ENCODE assay signal across 18 cellular contexts in the genomic region with DNA sequence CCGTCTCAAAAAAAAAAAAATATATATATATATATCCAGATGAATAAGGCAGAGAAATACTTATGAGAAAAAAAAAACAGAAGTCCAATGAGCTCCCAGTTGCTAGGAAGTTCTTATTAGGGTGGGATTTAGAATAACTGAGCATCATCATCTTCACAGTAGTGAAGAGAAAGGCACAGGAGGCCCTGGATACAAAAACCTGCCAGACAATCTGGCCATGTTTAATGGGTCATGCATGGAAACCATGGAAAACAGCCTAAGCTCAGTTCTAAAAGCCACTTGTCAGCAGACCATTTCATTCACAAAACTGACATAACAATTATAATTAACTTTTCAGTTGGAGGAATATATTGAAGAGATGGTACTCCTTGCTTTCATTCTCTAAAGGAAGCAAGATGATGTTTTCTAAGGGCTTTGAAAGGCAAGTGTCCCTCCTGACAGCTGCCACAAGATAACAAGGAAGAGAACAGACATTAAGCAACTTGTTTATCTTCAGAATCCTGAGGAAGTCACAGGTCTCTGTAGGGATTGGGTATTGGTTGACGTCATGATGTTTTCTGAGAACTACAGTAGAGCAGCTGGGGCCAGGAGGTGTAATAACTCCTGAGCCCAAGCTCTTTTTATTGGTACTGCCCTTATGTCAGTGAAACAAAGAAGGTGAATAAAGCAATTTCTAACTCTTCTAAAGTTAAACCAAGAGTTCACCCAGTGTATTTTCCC.
DNase-seq lines count a peak whose midpoint lies in the region; ATAC-seq and TF ChIP-seq lines count a peak whose summit lies in the region.
"Had no signal": no experiment of that assay in that cellular context is flagged by ENCODE, and none has a peak within 500 bp of the region (broad histone marks: within the 10 kb centered on the region; RNA-seq: fewer than 3 reads in every experiment).

No MANE protein-coding gene starts in this region.

- peaks cover 2% of the 10 kb centered on the region for H3K4me1 Mint-ChIP-seq in endothelial cell (ENCODE audit: unreplicated experiment)
- H3K4me1 Mint-ChIP-seq: activated naive CD8-positive, alpha-beta T cell treated with anti-CD3 and anti-CD28 coated beads, Interleukin-2, amount 10 ng/mL, durations not matched to agents 7 days and 5 days had no signal

- no peaks in the 10 kb centered on the region for H3K27me3 ChIP-seq in heart left ventricle

- intact Hi-C loops in heart left ventricle (cut with DNase I) = loop anchor here in 1 of 10 donors (10.0 kb wide), 1 partner anchor 198 kb away; no protein-coding TSS in a partner anchor

- TF ChIP-seq CTCF in LNCaP clone FGC (IDR thresholded peaks at IDR 0.05; ENCODE audit: control insufficient read depth, extremely low read depth, insufficient read depth) (no peak), heart left ventricle (IDR thresholded peaks at IDR 0.05) (no peak), endothelial cell (IDR thresholded peaks at IDR 0.05; ENCODE audit: unreplicated experiment) (no peak)

- H3K36me3 ChIP-seq in heart left ventricle = no peaks in the 10 kb centered on the region
- H3K36me3 ChIP-seq: lower lobe of right lung had no signal

- H3K4me1 ChIP-seq in heart left ventricle = no peaks in the 10 kb centered on the region
- H3K4me1 ChIP-seq: lower lobe of right lung had no signal

- WGBS in heart left ventricle, 4 donors = 57 to 63% (median 59%) methylated on average over 2 of the region's 2 CpGs

- no peak overlapping the region for H3K27ac Mint-ChIP-seq in endothelial cell (ENCODE audit: unreplicated experiment)
- H3K27ac Mint-ChIP-seq: activated naive CD8-positive, alpha-beta T cell treated with anti-CD3 and anti-CD28 coated beads, Interleukin-2, amount 10 ng/mL, durations not matched to agents 7 days and 5 days; nephron progenitor cell had no signal

- H3K9me3 ChIP-seq in heart left ventricle = no peaks in the 10 kb centered on the region
- H3K9me3 ChIP-seq: lower lobe of right lung had no signal

- no peaks in the 10 kb centered on the region for H3K9me3 Mint-ChIP-seq in endothelial cell (ENCODE audit: unreplicated experiment)
- H3K9me3 Mint-ChIP-seq: activated naive CD8-positive, alpha-beta T cell treated with anti-CD3 and anti-CD28 coated beads, Interleukin-2, amount 10 ng/mL, durations not matched to agents 7 days and 5 days; nephron progenitor cell had no signal

- ATAC-seq in heart left ventricle (peak; percentile 79 to 97 (median 88)), GM18861 (IDR thresholded peaks at IDR 0.05; ENCODE audit: unreplicated experiment) (no peak)
- ATAC-seq: SK-N-SH treated with all-trans-retinoic acid at 6 μM for 48 hours had no signal

- H3K27ac ChIP-seq in heart left ventricle = peak overlapping the region in 6 of 12 donors; percentile 22 to 56 (median 40)
- H3K27ac ChIP-seq: lower lobe of right lung had no signal

- H3K4me3 Mint-ChIP-seq in endothelial cell (ENCODE audit: unreplicated experiment) = no peak overlapping the region
- H3K4me3 Mint-ChIP-seq: activated naive CD8-positive, alpha-beta T cell treated with anti-CD3 and anti-CD28 coated beads, Interleukin-2, amount 10 ng/mL, durations not matched to agents 7 days and 5 days; nephron progenitor cell had no signal

- H3K4me3 ChIP-seq in LNCaP clone FGC (ENCODE audit: low read depth, low read length) (no peak overlapping the region), heart left ventricle (no peak overlapping the region)
- H3K4me3 ChIP-seq: lower lobe of right lung had no signal

- no peaks in the 10 kb centered on the region for H3K36me3 Mint-ChIP-seq in endothelial cell (ENCODE audit: low read depth, unreplicated experiment)
- H3K36me3 Mint-ChIP-seq: activated naive CD8-positive, alpha-beta T cell treated with anti-CD3 and anti-CD28 coated beads, Interleukin-2, amount 10 ng/mL, durations not matched to agents 7 days and 5 days had no signal

- DNase-seq in DMS53 (lab: John Stamatoyannopoulos, UW) (peak; percentile 87), LNCaP clone FGC (ENCODE audit: low read depth) (peak; percentile 19), NCI-H524 treated with DMSO at 0.1 percent for 48 hours (lab: John Stamatoyannopoulos, UW) (peak; percentile 52), heart left ventricle (peak in 3 of 5 donors; percentile 29 to 59 (median 36)), SIG-M5 (lab: John Stamatoyannopoulos, UW) (no peak), endothelial cell (ENCODE audit: low spot score) (no peak)
- no peak for DNase-seq in stimulated activated CD4-positive, alpha-beta T cell treated with anti-CD3 and anti-CD28 coated beads, Interleukin-12 subunit alpha, Interleukin-12 subunit beta, amount 100 ng/mL, for 4 hours
- DNase-seq: activated CD4-positive, alpha-beta T cell treated with anti-CD3 and anti-CD28 coated beads, Interleukin-2, amount 50 U/mL, for 1 hour; activated naive CD8-positive, alpha-beta T cell treated with anti-CD3 and anti-CD28 coated beads, Interleukin-2, amount 10 ng/mL, durations not matched to agents 7 days and 5 days; activated T-cell treated with anti-CD3 and anti-CD28 coated beads, Interleukin-2, amount 50 U/mL, for 1 hour; caudate nucleus; effector CD8-positive, alpha-beta T cell; KG1; lower lobe of right lung; NCI-H2029; nephron progenitor cell had no signal

- H3K27me3 Mint-ChIP-seq in endothelial cell (ENCODE audit: unreplicated experiment) = no peaks in the 10 kb centered on the region

- no peak for TF ChIP-seq POLR2A in heart left ventricle (IDR thresholded peaks at IDR 0.05)

Comparison
In these comparisons a context has a peak if more than half of its experiments do, and no peak if none do; other contexts are left out.
1. DNase-seq: peak in DMS53 (single experiment), LNCaP clone FGC (single experiment), NCI-H524 treated with DMSO at 0.1 percent for 48 hours (single experiment) and heart left ventricle (3 of 5); none in SIG-M5 (single experiment), stimulated activated CD4-positive, alpha-beta T cell treated with anti-CD3 and anti-CD28 coated beads, Interleukin-12 subunit alpha, Interleukin-12 subunit beta, amount 100 ng/mL, for 4 hours (single experiment) and endothelial cell (single experiment).